In the genomic region with DNA sequence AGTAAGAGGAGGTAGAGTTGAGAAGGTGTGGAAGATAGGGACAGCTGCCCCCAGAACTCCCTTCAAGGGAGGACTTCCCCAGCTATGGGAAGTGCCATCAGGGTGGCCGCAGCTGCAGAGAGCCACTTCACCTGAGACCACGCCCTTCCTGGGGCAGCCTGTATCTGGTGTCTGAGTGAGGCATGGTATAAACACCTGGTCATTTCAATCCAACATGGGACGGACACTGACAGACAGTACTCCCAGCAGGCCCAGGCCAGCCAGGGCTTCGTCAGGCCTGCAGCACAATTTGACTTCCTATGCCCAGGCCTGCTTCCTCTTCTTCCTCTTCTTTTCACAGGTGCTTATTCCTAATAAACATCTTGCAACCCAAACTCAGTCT, we compare ENCODE assay signal across 14 cellular contexts. TPM values are rescaled to one million over a fixed set of nuclear protein-coding genes. Genes with fewer than 3 reads are reported as not detected.
DNase-seq lines count a peak whose midpoint lies in the region; ATAC-seq, FAIRE-seq and TF ChIP-seq lines count a peak whose summit lies in the region.
"Had no signal": no experiment of that assay in that cellular context is flagged by ENCODE, and none has a peak within 500 bp of the region (broad histone marks: within the 10 kb centered on the region; RNA-seq: fewer than 3 reads in every experiment).

No MANE protein-coding gene starts in this region.

- H3K27ac Mint-ChIP-seq in mesothelial cell of epicardium, result peak overlapping the region; percentile 64
- H3K27ac Mint-ChIP-seq in activated naive CD4-positive, alpha-beta T cell treated with anti-CD3 and anti-CD28 coated beads, Interleukin-2, amount 10 ng/mL, durations not matched to agents 7 days and 5 days, result no peak overlapping the region
- H3K27ac Mint-ChIP-seq in activated CD4-positive, alpha-beta memory T cell treated with anti-CD3 and anti-CD28 coated beads for 36 hours, result no peak overlapping the region

- TF ChIP-seq CTCF in HepG2 (CRISPR knock-in tag; IDR thresholded peaks at IDR 0.05) (no peak), right lobe of liver (IDR thresholded peaks at IDR 0.05) (no peak), mesothelial cell of epicardium (IDR thresholded peaks at IDR 0.05; ENCODE audit: unreplicated experiment) (no peak), suprapubic skin (IDR thresholded peaks at IDR 0.05) (no peak)

- 96% methylated on average over 4 of the region's 4 CpGs for WGBS in HepG2 (ENCODE audit: low lambda C conversion rate)
- no CpG with 5 or more reads among the region's 4 CpGs for WGBS in right lobe of liver (ENCODE audit: insufficient coverage, low coverage, low lambda C conversion rate, missing lambda C conversion rate)
- 83% methylated on average over 4 of the region's 4 CpGs for WGBS in suprapubic skin

- no peaks in the 10 kb centered on the region for H3K9me3 ChIP-seq in HepG2 (ENCODE audit: low read length)
- no peaks in the 10 kb centered on the region for H3K9me3 ChIP-seq in right lobe of liver
- H3K9me3 ChIP-seq in SJCRH30 (replicated peaks), result no peaks in the 10 kb centered on the region
- no peaks in the 10 kb centered on the region for H3K9me3 ChIP-seq in suprapubic skin
- H3K9me3 ChIP-seq: BE2C, mucosa of descending colon, uterus had no signal

- peak in 1 of 2 experiments; percentile 51; a peak in 2 of 4 replicates for TF ChIP-seq POLR2A in HepG2 (IDR thresholded peaks at IDR 0.05; ENCODE audit: insufficient read depth in 1 of 2, low read depth in 2 of 2, low read length in 2 of 2)
- no peak for TF ChIP-seq POLR2A in right lobe of liver (IDR thresholded peaks at IDR 0.05)
- no peak for TF ChIP-seq POLR2A in suprapubic skin (IDR thresholded peaks at IDR 0.05)

- BruUV-seq in HepG2 (replicated peaks; lab: Mats Ljungman, UMichigan), result no TSS peak

- peaks cover 33% of the 10 kb centered on the region for H3K4me1 Mint-ChIP-seq in mesothelial cell of epicardium
- H3K4me1 Mint-ChIP-seq in activated naive CD4-positive, alpha-beta T cell treated with anti-CD3 and anti-CD28 coated beads, Interleukin-2, amount 10 ng/mL, durations not matched to agents 7 days and 5 days, result peaks cover 36% of the 10 kb centered on the region
- H3K4me1 Mint-ChIP-seq in activated CD4-positive, alpha-beta memory T cell treated with anti-CD3 and anti-CD28 coated beads for 36 hours (ENCODE audit: low read depth), result peaks cover 9% of the 10 kb centered on the region

- CTCF ChIA-PET in HepG2 (lab: Yijun Ruan, JAX; ENCODE audit: low intra/inter-chr PET ratio, low total read pairs), result interaction anchor here (1.6 to 2.2 kb wide), 4 partner anchors 63 to 120 kb away, joined by 6 to 18 read pairs (median 10); no protein-coding TSS in a partner anchor
- CTCF ChIA-PET in activated naive CD4-positive, alpha-beta T cell treated with anti-CD3 and anti-CD28 coated beads, Interleukin-2, amount 10 ng/mL, durations not matched to agents 7 days and 5 days (lab: Charles Lee), result interaction anchor here (0.9 to 6.2 kb wide), 13 partner anchors 9 to 119 kb away, joined by 3 to 34 read pairs (median 7); partner anchors contain the start of gene NRSN2
- CTCF ChIA-PET in activated CD4-positive, alpha-beta memory T cell treated with anti-CD3 and anti-CD28 coated beads for 36 hours (lab: Charles Lee), result interaction anchor here (0.6 to 5.1 kb wide), 21 partner anchors 9 to 214 kb away, joined by 3 to 37 read pairs (median 5); partner anchors contain the start of genes CSNK2A1, NRSN2, TBC1D20 and ZCCHC3

- intact Hi-C loops in HepG2 (cut with micrococcal nuclease; ENCODE audit: unreplicated experiment), result loop anchor here (1.0 to 2.0 kb wide), 4 partner anchors 17 to 121 kb away; partner anchors contain the start of gene NRSN2
- intact Hi-C loops in right lobe of liver (cut with DNase I), result no loop called here
- intact Hi-C loops in activated CD4-positive, alpha-beta memory T cell treated with anti-CD3 and anti-CD28 coated beads for 36 hours (cut with micrococcal nuclease), result loop anchor here (1.0 to 2.0 kb wide), 2 partner anchors 63 to 121 kb away; no protein-coding TSS in a partner anchor

- TF ChIP-seq EP300 in HepG2 (IDR thresholded peaks at IDR 0.05; ENCODE audit: low read depth in 2 of 2, low read length in 2 of 2) (no peak), HepG2 (CRISPR knock-in tag; IDR thresholded peaks at IDR 0.05; ENCODE audit: borderline replicate concordance) (no peak), suprapubic skin (IDR thresholded peaks at IDR 0.05) (no peak)

- H3K27me3 ChIP-seq in HepG2 (ENCODE audit: control insufficient read depth in 1 of 2, insufficient read depth in 2 of 2, low read length in 2 of 2), result no peaks in the 10 kb centered on the region; a peak in 1 of 5 replicates
- no peaks in the 10 kb centered on the region for H3K27me3 ChIP-seq in right lobe of liver
- H3K27me3 ChIP-seq in SJCRH30, result no peaks in the 10 kb centered on the region
- H3K27me3 ChIP-seq in suprapubic skin, result no peaks in the 10 kb centered on the region
- H3K27me3 ChIP-seq: BE2C, uterus had no signal

- no peak overlapping the region for H3K9ac ChIP-seq in HepG2 (ENCODE audit: insufficient read depth, low read depth, low read length)

- ATAC-seq in HepG2, result no peak
- no peak for ATAC-seq in right lobe of liver
- ATAC-seq in GM21576 (IDR thresholded peaks at IDR 0.05; ENCODE audit: unreplicated experiment), result no peak

- DNase-seq in HepG2 (ENCODE audit: low spot score), result no peak
- DNase-seq in right lobe of liver, result no peak
- DNase-seq in SJCRH30, result peak; percentile 49 to 66
- DNase-seq in mesothelial cell of epicardium (ENCODE audit: low spot score in 2 of 2, unreplicated experiment in 2 of 2), result no peak
- no peak for DNase-seq in activated naive CD4-positive, alpha-beta T cell treated with anti-CD3 and anti-CD28 coated beads, Interleukin-2, amount 10 ng/mL, durations not matched to agents 7 days and 5 days
- DNase-seq in suprapubic skin (ENCODE audit: low spot score in 2 of 2), result no peak
- no peak for DNase-seq in activated CD4-positive, alpha-beta memory T cell treated with anti-CD3 and anti-CD28 coated beads for 36 hours
- DNase-seq: GOT3 had no signal

- H3K27ac ChIP-seq in HepG2 (ENCODE audit: extremely low read length, insufficient read depth, low read length) (no peak overlapping the region), right lobe of liver (no peak overlapping the region), SJCRH30 (peak overlapping the region; percentile 1; the same call in 1 of the 2 replicates), suprapubic skin (no peak overlapping the region)

- no peaks in the 10 kb centered on the region for H3K9me3 Mint-ChIP-seq in mesothelial cell of epicardium
- H3K9me3 Mint-ChIP-seq in activated naive CD4-positive, alpha-beta T cell treated with anti-CD3 and anti-CD28 coated beads, Interleukin-2, amount 10 ng/mL, durations not matched to agents 7 days and 5 days, result no peaks in the 10 kb centered on the region
- no peaks in the 10 kb centered on the region for H3K9me3 Mint-ChIP-seq in activated CD4-positive, alpha-beta memory T cell treated with anti-CD3 and anti-CD28 coated beads for 36 hours
- H3K9me3 Mint-ChIP-seq: immature natural killer cell had no signal

- no peak overlapping the region for H3K4me3 ChIP-seq in HepG2 (replicated peaks in 1 of 3; ENCODE audit: insufficient read depth in 1 of 3, low read depth in 2 of 3, low read length in 3 of 3)
- no peak overlapping the region for H3K4me3 ChIP-seq in right lobe of liver
- H3K4me3 ChIP-seq in SJCRH30, result no peak overlapping the region
- no peak overlapping the region for H3K4me3 ChIP-seq in suprapubic skin
- H3K4me3 ChIP-seq: mucosa of descending colon, uterus had no signal

- H3K27me3 Mint-ChIP-seq in mesothelial cell of epicardium (ENCODE audit: low read depth), result no peaks in the 10 kb centered on the region
- peaks cover 17% of the 10 kb centered on the region for H3K27me3 Mint-ChIP-seq in activated naive CD4-positive, alpha-beta T cell treated with anti-CD3 and anti-CD28 coated beads, Interleukin-2, amount 10 ng/mL, durations not matched to agents 7 days and 5 days
- H3K27me3 Mint-ChIP-seq in activated CD4-positive, alpha-beta memory T cell treated with anti-CD3 and anti-CD28 coated beads for 36 hours, result no peaks in the 10 kb centered on the region

- H3K4me1 ChIP-seq in HepG2 (ENCODE audit: insufficient read depth, low read length), result peaks cover 34% of the 10 kb centered on the region
- H3K4me1 ChIP-seq in right lobe of liver, result peaks cover 0 to 7% (median 0%) of the 10 kb centered on the region in 4 donors
- H3K4me1 ChIP-seq in SJCRH30, result peaks cover 14% of the 10 kb centered on the region
- H3K4me1 ChIP-seq in suprapubic skin, result peaks cover 43% of the 10 kb centered on the region
- H3K4me1 ChIP-seq: uterus had no signal

- H4K20me1 ChIP-seq in HepG2 (ENCODE audit: insufficient read depth, low read length), result peaks cover 37% of the 10 kb centered on the region

- no peak for TF ChIP-seq RAD21 in HepG2 (CRISPR knock-in tag; IDR thresholded peaks at IDR 0.05)

- H3K4me3 Mint-ChIP-seq in mesothelial cell of epicardium, result peak overlapping the region; percentile 89
- H3K4me3 Mint-ChIP-seq in activated naive CD4-positive, alpha-beta T cell treated with anti-CD3 and anti-CD28 coated beads, Interleukin-2, amount 10 ng/mL, durations not matched to agents 7 days and 5 days, result no peak overlapping the region
- H3K4me3 Mint-ChIP-seq in activated CD4-positive, alpha-beta memory T cell treated with anti-CD3 and anti-CD28 coated beads for 36 hours, result no peak overlapping the region

- in situ Hi-C loops in HepG2 (cut with HindIII; ENCODE audit: extremely low pct_ligation_motif_present, low pct_unique_long_range_greater_than_20kb), result no loop called here

- H2AFZ ChIP-seq in HepG2 (ENCODE audit: low read length), result no peak overlapping the region

- H3K36me3 ChIP-seq in HepG2 (replicated peaks in 1 of 2; ENCODE audit: control insufficient read depth in 1 of 2, insufficient read depth in 2 of 2, low read length in 2 of 2) (peaks cover 4 to 9% of the 10 kb centered on the region in 2 experiments; a peak in 2 of 5 replicates), right lobe of liver (no peaks in the 10 kb centered on the region), SJCRH30 (no peaks in the 10 kb centered on the region), suprapubic skin (no peaks in the 10 kb centered on the region)
- H3K36me3 ChIP-seq: uterus had no signal

- peaks cover 29% of the 10 kb centered on the region for H3K79me2 ChIP-seq in HepG2 (ENCODE audit: insufficient read depth, low read length)

- peaks cover 10% of the 10 kb centered on the region for H3K36me3 Mint-ChIP-seq in mesothelial cell of epicardium
- peaks cover 2% of the 10 kb centered on the region for H3K36me3 Mint-ChIP-seq in activated naive CD4-positive, alpha-beta T cell treated with anti-CD3 and anti-CD28 coated beads, Interleukin-2, amount 10 ng/mL, durations not matched to agents 7 days and 5 days
- no peaks in the 10 kb centered on the region for H3K36me3 Mint-ChIP-seq in activated CD4-positive, alpha-beta memory T cell treated with anti-CD3 and anti-CD28 coated beads for 36 hours
- H3K36me3 Mint-ChIP-seq: immature natural killer cell had no signal

- POLR2A ChIA-PET in HepG2 (lab: Yijun Ruan, JAX), result interaction anchor here (1.0 to 8.3 kb wide), 9 partner anchors 9 to 78 kb away, joined by 3 to 90 read pairs (median 4); partner anchors contain the start of gene NRSN2
- POLR2A ChIA-PET in activated CD4-positive, alpha-beta memory T cell treated with anti-CD3 and anti-CD28 coated beads for 36 hours (lab: Charles Lee), result no interaction called here

- FAIRE-seq in HepG2 (lab: Jason Lieb, UNC), result no peak
- FAIRE-seq: HTR-8/SVneo had no signal

- peak overlapping the region; percentile 92; the same call in 1 of the 2 replicates for H3K4me2 ChIP-seq in HepG2 (ENCODE audit: low read depth, low read length)

RNA-seq across cellular contexts. Expression of gene SOX12, which starts 4.5 kb away (rescaled TPM):
- 12.1 and 18.7 TPM in 2 replicates for total RNA-seq in HepG2 (2016; rRNA removed; fragmentation: Illumina TruSeq; extraction: Trizol)
- 5.2 and 6.4 TPM in 2 replicates for total RNA-seq in HepG2 (2016; cell fraction: cytosol; rRNA removed; fragmentation: Illumina TruSeq; extraction: Trizol; ENCODE audit: low read depth)
- total RNA-seq in HepG2 (2016; cell fraction: insoluble cytoplasmic fraction; rRNA removed; fragmentation: Illumina TruSeq; extraction: Trizol), result 10.8 and 18.0 TPM in 2 replicates
- total RNA-seq in HepG2 (2016; cell fraction: membrane; rRNA removed; fragmentation: Illumina TruSeq; extraction: Trizol), result 19.3 and 22.7 TPM in 2 replicates
- 14.7 and 17.3 TPM in 2 replicates for total RNA-seq in HepG2 (2016; cell fraction: nucleus; rRNA removed; fragmentation: Illumina TruSeq; extraction: Trizol)
- polyA plus RNA-seq in HepG2 (2011; rRNA removed), result 10.0 and 11.5 TPM in 2 replicates
- polyA plus RNA-seq in HepG2 (2011; cell fraction: cytosol; rRNA removed), result 5.9 and 7.7 TPM in 2 replicates
- 33.8 and 40.6 TPM in 2 replicates for polyA plus RNA-seq in HepG2 (2011; cell fraction: nucleus; rRNA removed)
- 33.1 and 35.1 TPM in 2 replicates for polyA plus RNA-seq in HepG2 (2012)
- 9.1 and 11.5 TPM in 2 replicates for polyA plus RNA-seq in HepG2 (2016; cell fraction: cytosol; fragmentation: Illumina TruSeq; extraction: Trizol; ENCODE audit: low read depth)
- polyA plus RNA-seq in HepG2 (2016; cell fraction: insoluble cytoplasmic fraction; fragmentation: Illumina TruSeq; extraction: Trizol; ENCODE audit: low read depth), result 37.4 and 47.0 TPM in 2 replicates
- polyA plus RNA-seq in HepG2 (2016; cell fraction: membrane; fragmentation: Illumina TruSeq; extraction: Trizol; ENCODE audit: low read depth), result 35.3 and 38.7 TPM in 2 replicates
- polyA plus RNA-seq in HepG2 (2016; cell fraction: nucleus; fragmentation: Illumina TruSeq; extraction: Trizol; ENCODE audit: insufficient read depth, low read depth), result 63.1 and 67.8 TPM in 2 replicates
- polyA minus RNA-seq in HepG2 (2011; rRNA and poly(A)+ RNA removed; ENCODE audit: low replicate concordance), result 2.4 and 12.0 TPM in 2 replicates
- polyA minus RNA-seq in HepG2 (2011; cell fraction: cytosol; rRNA and poly(A)+ RNA removed), result 11.2 and 12.0 TPM in 2 replicates
- 9.6 and 12.7 TPM in 2 replicates for polyA minus RNA-seq in HepG2 (2011; cell fraction: nucleus; rRNA and poly(A)+ RNA removed)
- total RNA-seq in right lobe of liver, result 1 to 10 TPM; 3.6 to 6.4 (median 4.6) TPM
- total RNA-seq in SJCRH30 (2014; rRNA removed; shearing (Covaris generic)), result 12.7 TPM in 2 replicates
- total RNA-seq in mesothelial cell of epicardium, result 65.9 to 67.0 TPM (median 66.8 TPM) in 3 replicates
- 1 to 10 TPM; 5.4 to 6.5 (median 5.9) TPM for total RNA-seq in suprapubic skin
- 1 to 10 TPM; 4.4 to 4.7 TPM for total RNA-seq in activated CD4-positive, alpha-beta memory T cell treated with anti-CD3 and anti-CD28 coated beads for 36 hours

RNA-seq across cellular contexts. Expression of gene NRSN2, which starts 17.1 kb away (rescaled TPM):
- total RNA-seq in HepG2 (2016; rRNA removed; fragmentation: Illumina TruSeq; extraction: Trizol), result 28.4 and 32.3 TPM in 2 replicates
- 13.5 and 19.5 TPM in 2 replicates for total RNA-seq in HepG2 (2016; cell fraction: cytosol; rRNA removed; fragmentation: Illumina TruSeq; extraction: Trizol; ENCODE audit: low read depth)
- 26.0 and 33.1 TPM in 2 replicates for total RNA-seq in HepG2 (2016; cell fraction: insoluble cytoplasmic fraction; rRNA removed; fragmentation: Illumina TruSeq; extraction: Trizol)
- 30.9 and 37.0 TPM in 2 replicates for total RNA-seq in HepG2 (2016; cell fraction: membrane; rRNA removed; fragmentation: Illumina TruSeq; extraction: Trizol)
- 18.0 and 19.9 TPM in 2 replicates for total RNA-seq in HepG2 (2016; cell fraction: nucleus; rRNA removed; fragmentation: Illumina TruSeq; extraction: Trizol)
- 49.4 and 63.3 TPM in 2 replicates for polyA plus RNA-seq in HepG2 (2011; rRNA removed)
- polyA plus RNA-seq in HepG2 (2011; cell fraction: cytosol; rRNA removed), result 69.4 and 90.4 TPM in 2 replicates
- polyA plus RNA-seq in HepG2 (2011; cell fraction: nucleus; rRNA removed), result 68.6 and 73.2 TPM in 2 replicates
- 32.8 and 45.8 TPM in 2 replicates for polyA plus RNA-seq in HepG2 (2012)
- polyA plus RNA-seq in HepG2 (2016; cell fraction: cytosol; fragmentation: Illumina TruSeq; extraction: Trizol; ENCODE audit: low read depth), result 30.7 and 34.2 TPM in 2 replicates
- polyA plus RNA-seq in HepG2 (2016; cell fraction: insoluble cytoplasmic fraction; fragmentation: Illumina TruSeq; extraction: Trizol; ENCODE audit: low read depth), result 54.0 and 55.2 TPM in 2 replicates
- polyA plus RNA-seq in HepG2 (2016; cell fraction: membrane; fragmentation: Illumina TruSeq; extraction: Trizol; ENCODE audit: low read depth), result 61.7 and 66.8 TPM in 2 replicates
- polyA plus RNA-seq in HepG2 (2016; cell fraction: nucleus; fragmentation: Illumina TruSeq; extraction: Trizol; ENCODE audit: insufficient read depth, low read depth), result 79.0 and 79.1 TPM in 2 replicates
- polyA minus RNA-seq in HepG2 (2011; rRNA and poly(A)+ RNA removed; ENCODE audit: low replicate concordance), result 1.6 and 52.5 TPM in 2 replicates
- 32.5 and 33.1 TPM in 2 replicates for polyA minus RNA-seq in HepG2 (2011; cell fraction: cytosol; rRNA and poly(A)+ RNA removed)
- polyA minus RNA-seq in HepG2 (2011; cell fraction: nucleus; rRNA and poly(A)+ RNA removed), result 10.7 and 15.0 TPM in 2 replicates
- total RNA-seq in right lobe of liver, result 1 to 10 TPM; 1.3 to 4.1 (median 1.9) TPM
- total RNA-seq in SJCRH30 (2014; rRNA removed; shearing (Covaris generic)), result 13.2 and 14.9 TPM in 2 replicates
- 41.0 to 46.2 TPM (median 41.2 TPM) in 3 replicates for total RNA-seq in mesothelial cell of epicardium
- total RNA-seq in suprapubic skin, result 10 to 100 TPM in 3 of 4 donors, 1 to 10 TPM in 1; 8.1 to 11.4 (median 10.9) TPM
- 1 to 10 TPM; 9.5 to 9.7 TPM for total RNA-seq in activated CD4-positive, alpha-beta memory T cell treated with anti-CD3 and anti-CD28 coated beads for 36 hours

RNA-seq across cellular contexts. Expression of gene ZCCHC3, which starts 32.5 kb away (rescaled TPM):
- 56.2 and 63.0 TPM in 2 replicates for total RNA-seq in HepG2 (2016; rRNA removed; fragmentation: Illumina TruSeq; extraction: Trizol)
- 12.1 and 12.3 TPM in 2 replicates for total RNA-seq in HepG2 (2016; cell fraction: cytosol; rRNA removed; fragmentation: Illumina TruSeq; extraction: Trizol; ENCODE audit: low read depth)
- 49.2 and 64.0 TPM in 2 replicates for total RNA-seq in HepG2 (2016; cell fraction: insoluble cytoplasmic fraction; rRNA removed; fragmentation: Illumina TruSeq; extraction: Trizol)
- 45.3 and 47.4 TPM in 2 replicates for total RNA-seq in HepG2 (2016; cell fraction: membrane; rRNA removed; fragmentation: Illumina TruSeq; extraction: Trizol)
- total RNA-seq in HepG2 (2016; cell fraction: nucleus; rRNA removed; fragmentation: Illumina TruSeq; extraction: Trizol), result 28.6 and 30.4 TPM in 2 replicates
- 43.8 and 46.6 TPM in 2 replicates for polyA plus RNA-seq in HepG2 (2011; rRNA removed)
- polyA plus RNA-seq in HepG2 (2011; cell fraction: cytosol; rRNA removed), result 44.4 and 45.0 TPM in 2 replicates
- polyA plus RNA-seq in HepG2 (2011; cell fraction: nucleus; rRNA removed), result 21.2 and 22.1 TPM in 2 replicates
- 37.3 and 43.5 TPM in 2 replicates for polyA plus RNA-seq in HepG2 (2012)
- polyA plus RNA-seq in HepG2 (2016; cell fraction: cytosol; fragmentation: Illumina TruSeq; extraction: Trizol; ENCODE audit: low read depth), result 8.1 and 9.0 TPM in 2 replicates
- 75.7 and 81.5 TPM in 2 replicates for polyA plus RNA-seq in HepG2 (2016; cell fraction: insoluble cytoplasmic fraction; fragmentation: Illumina TruSeq; extraction: Trizol; ENCODE audit: low read depth)
- polyA plus RNA-seq in HepG2 (2016; cell fraction: membrane; fragmentation: Illumina TruSeq; extraction: Trizol; ENCODE audit: low read depth), result 37.6 and 38.3 TPM in 2 replicates
- polyA plus RNA-seq in HepG2 (2016; cell fraction: nucleus; fragmentation: Illumina TruSeq; extraction: Trizol; ENCODE audit: insufficient read depth, low read depth), result 57.9 and 60.5 TPM in 2 replicates
- polyA minus RNA-seq in HepG2 (2011; rRNA and poly(A)+ RNA removed; ENCODE audit: low replicate concordance), result 9.3 and 53.1 TPM in 2 replicates
- 31.3 and 34.6 TPM in 2 replicates for polyA minus RNA-seq in HepG2 (2011; cell fraction: cytosol; rRNA and poly(A)+ RNA removed)
- polyA minus RNA-seq in HepG2 (2011; cell fraction: nucleus; rRNA and poly(A)+ RNA removed), result 16.1 and 17.3 TPM in 2 replicates
- 1 to 10 TPM; 4.2 to 7.5 (median 5.9) TPM for total RNA-seq in right lobe of liver
- 44.8 and 46.5 TPM in 2 replicates for total RNA-seq in SJCRH30 (2014; rRNA removed; shearing (Covaris generic))
- 40.2 to 40.8 TPM (median 40.5 TPM) in 3 replicates for total RNA-seq in mesothelial cell of epicardium
- total RNA-seq in suprapubic skin, result 10 to 100 TPM in 1 of 4 donors, 1 to 10 TPM in 3; 8.1 to 11.2 (median 8.8) TPM
- total RNA-seq in activated CD4-positive, alpha-beta memory T cell treated with anti-CD3 and anti-CD28 coated beads for 36 hours, result 10 to 100 TPM; 15.2 to 15.9 TPM

RNA-seq across cellular contexts. Expression of gene C20orf96, which starts 39.3 kb away (rescaled TPM):
- total RNA-seq in HepG2 (2016; rRNA removed; fragmentation: Illumina TruSeq; extraction: Trizol), result 3.8 and 4.7 TPM in 2 replicates
- 0.51 and 1.3 TPM in 2 replicates for total RNA-seq in HepG2 (2016; cell fraction: cytosol; rRNA removed; fragmentation: Illumina TruSeq; extraction: Trizol; ENCODE audit: low read depth)
- total RNA-seq in HepG2 (2016; cell fraction: insoluble cytoplasmic fraction; rRNA removed; fragmentation: Illumina TruSeq; extraction: Trizol), result 3.1 and 5.0 TPM in 2 replicates
- total RNA-seq in HepG2 (2016; cell fraction: membrane; rRNA removed; fragmentation: Illumina TruSeq; extraction: Trizol), result 2.0 and 2.7 TPM in 2 replicates
- 9.9 and 10.7 TPM in 2 replicates for total RNA-seq in HepG2 (2016; cell fraction: nucleus; rRNA removed; fragmentation: Illumina TruSeq; extraction: Trizol)
- polyA plus RNA-seq in HepG2 (2011; rRNA removed), result 18.2 and 20.6 TPM in 2 replicates
- 10.7 and 11.6 TPM in 2 replicates for polyA plus RNA-seq in HepG2 (2011; cell fraction: cytosol; rRNA removed)
- 25.9 and 27.9 TPM in 2 replicates for polyA plus RNA-seq in HepG2 (2011; cell fraction: nucleus; rRNA removed)
- 17.5 and 20.7 TPM in 2 replicates for polyA plus RNA-seq in HepG2 (2012)
- polyA plus RNA-seq in HepG2 (2016; cell fraction: cytosol; fragmentation: Illumina TruSeq; extraction: Trizol; ENCODE audit: low read depth), result 4.3 and 5.1 TPM in 2 replicates
- 13.8 and 15.5 TPM in 2 replicates for polyA plus RNA-seq in HepG2 (2016; cell fraction: insoluble cytoplasmic fraction; fragmentation: Illumina TruSeq; extraction: Trizol; ENCODE audit: low read depth)
- 7.8 and 8.1 TPM in 2 replicates for polyA plus RNA-seq in HepG2 (2016; cell fraction: membrane; fragmentation: Illumina TruSeq; extraction: Trizol; ENCODE audit: low read depth)
- polyA plus RNA-seq in HepG2 (2016; cell fraction: nucleus; fragmentation: Illumina TruSeq; extraction: Trizol; ENCODE audit: insufficient read depth, low read depth), result 37.7 and 37.8 TPM in 2 replicates
- 1.7 and 6.2 TPM in 2 replicates for polyA minus RNA-seq in HepG2 (2011; rRNA and poly(A)+ RNA removed; ENCODE audit: low replicate concordance)
- polyA minus RNA-seq in HepG2 (2011; cell fraction: cytosol; rRNA and poly(A)+ RNA removed), result 2.8 and 3.7 TPM in 2 replicates
- polyA minus RNA-seq in HepG2 (2011; cell fraction: nucleus; rRNA and poly(A)+ RNA removed), result 16.1 and 18.5 TPM in 2 replicates
- total RNA-seq in right lobe of liver, result 1 to 10 TPM in 4 of 6 experiments, under 1 TPM in 2; 0.62 to 2.5 (median 1.8) TPM
- total RNA-seq in SJCRH30 (2014; rRNA removed; shearing (Covaris generic)), result 1.5 and 2.3 TPM in 2 replicates
- total RNA-seq in mesothelial cell of epicardium, result 52.3 to 58.1 TPM (median 52.8 TPM) in 3 replicates
- 1 to 10 TPM in 2 of 4 donors, under 1 TPM in 2; 0.91 to 5.1 (median 2.0) TPM for total RNA-seq in suprapubic skin
- 1 to 10 TPM; 5.4 to 6.4 TPM for total RNA-seq in activated CD4-positive, alpha-beta memory T cell treated with anti-CD3 and anti-CD28 coated beads for 36 hours

RNA-seq across cellular contexts. Expression of gene TRIB3, which starts 50.7 kb away (rescaled TPM):
- total RNA-seq in HepG2 (2016; rRNA removed; fragmentation: Illumina TruSeq; extraction: Trizol) (106 and 115 TPM in 2 replicates), right lobe of liver (100 to 1,000 TPM in 2 of 6 experiments, 10 to 100 TPM in 4; 15.1 to 139 (median 34.1) TPM), mesothelial cell of epicardium (3.6 to 3.9 TPM (median 3.8 TPM) in 3 replicates), suprapubic skin (10 to 100 TPM; 14.3 to 30.7 (median 28.0) TPM)
- total RNA-seq in HepG2 (2016; cell fraction: cytosol; rRNA removed; fragmentation: Illumina TruSeq; extraction: Trizol; ENCODE audit: low read depth), result 40.1 and 45.0 TPM in 2 replicates
- total RNA-seq in HepG2 (2016; cell fraction: insoluble cytoplasmic fraction; rRNA removed; fragmentation: Illumina TruSeq; extraction: Trizol), result 106 and 115 TPM in 2 replicates
- total RNA-seq in HepG2 (2016; cell fraction: membrane; rRNA removed; fragmentation: Illumina TruSeq; extraction: Trizol), result 107 and 130 TPM in 2 replicates
- total RNA-seq in HepG2 (2016; cell fraction: nucleus; rRNA removed; fragmentation: Illumina TruSeq; extraction: Trizol), result 47.6 and 54.9 TPM in 2 replicates
- 150 and 241 TPM in 2 replicates for polyA plus RNA-seq in HepG2 (2011; rRNA removed)
- 165 and 177 TPM in 2 replicates for polyA plus RNA-seq in HepG2 (2011; cell fraction: cytosol; rRNA removed)
- 122 and 148 TPM in 2 replicates for polyA plus RNA-seq in HepG2 (2011; cell fraction: nucleus; rRNA removed)
- 78.0 and 193 TPM in 2 replicates for polyA plus RNA-seq in HepG2 (2012)
- polyA plus RNA-seq in HepG2 (2016; cell fraction: cytosol; fragmentation: Illumina TruSeq; extraction: Trizol; ENCODE audit: low read depth), result 33.6 and 42.0 TPM in 2 replicates
- 99.1 and 105 TPM in 2 replicates for polyA plus RNA-seq in HepG2 (2016; cell fraction: insoluble cytoplasmic fraction; fragmentation: Illumina TruSeq; extraction: Trizol; ENCODE audit: low read depth)
- 76.6 and 88.5 TPM in 2 replicates for polyA plus RNA-seq in HepG2 (2016; cell fraction: membrane; fragmentation: Illumina TruSeq; extraction: Trizol; ENCODE audit: low read depth)
- polyA plus RNA-seq in HepG2 (2016; cell fraction: nucleus; fragmentation: Illumina TruSeq; extraction: Trizol; ENCODE audit: insufficient read depth, low read depth), result 77.9 and 79.0 TPM in 2 replicates
- polyA minus RNA-seq in HepG2 (2011; rRNA and poly(A)+ RNA removed; ENCODE audit: low replicate concordance), result 66.9 and 301 TPM in 2 replicates
- polyA minus RNA-seq in HepG2 (2011; cell fraction: cytosol; rRNA and poly(A)+ RNA removed), result 115 and 151 TPM in 2 replicates
- polyA minus RNA-seq in HepG2 (2011; cell fraction: nucleus; rRNA and poly(A)+ RNA removed), result 35.9 and 65.3 TPM in 2 replicates
- 11.3 and 12.4 TPM in 2 replicates for total RNA-seq in SJCRH30 (2014; rRNA removed; shearing (Covaris generic))
- total RNA-seq in activated CD4-positive, alpha-beta memory T cell treated with anti-CD3 and anti-CD28 coated beads for 36 hours, result 10 to 100 TPM; 42.6 to 43.5 TPM

Comparison
In these comparisons a context has a peak if more than half of its experiments do, and no peak if none do; other contexts are left out.
1. intact Hi-C loops: an anchor here in HepG2 (1.0 to 2.0 kb wide) and activated CD4-positive, alpha-beta memory T cell treated with anti-CD3 and anti-CD28 coated beads for 36 hours (1.0 to 2.0 kb wide); none called in right lobe of liver.
2. DNase-seq: peak in SJCRH30 (2 of 2); none in HepG2 (single experiment), right lobe of liver (0 of 3), mesothelial cell of epicardium (0 of 2), activated naive CD4-positive, alpha-beta T cell treated with anti-CD3 and anti-CD28 coated beads, Interleukin-2, amount 10 ng/mL, durations not matched to agents 7 days and 5 days (single experiment), suprapubic skin (0 of 2) and activated CD4-positive, alpha-beta memory T cell treated with anti-CD3 and anti-CD28 coated beads for 36 hours (single experiment).